Comparison of ENCODE assay signal across 1 cellular context in genomic region chr7:131480384-131481315, GRCh38.
TF ChIP-seq lines count a peak whose summit lies in the region.

No MANE protein-coding gene starts in this region.

TF ChIP-seq in GM23338, 12 proteins besides CTCF, POLR2A, EP300 and RAD21 (continued from another document):
- TF ChIP-seq ZNF462 (CRISPR knock-in tag; IDR thresholded peaks at IDR 0.05), result no peak
- no peak for TF ChIP-seq ZNF331 (CRISPR knock-in tag; IDR thresholded peaks at IDR 0.05; ENCODE audit: low read depth)
- TF ChIP-seq STAT1 (IDR thresholded peaks at IDR 0.05; ENCODE audit: unreplicated experiment), result no peak
- no peak for TF ChIP-seq ZNF114 (CRISPR knock-in tag; IDR thresholded peaks at IDR 0.05)
- no peak for TF ChIP-seq NANOG (IDR thresholded peaks at IDR 0.05; ENCODE audit: borderline replicate concordance)
- no peak for TF ChIP-seq EZH2 (IDR thresholded peaks at IDR 0.05; ENCODE audit: low read depth, unreplicated experiment)
- no peak for TF ChIP-seq ETS1 (IDR thresholded peaks at IDR 0.05)
- TF ChIP-seq POLR2AphosphoS5 (IDR thresholded peaks at IDR 0.05; ENCODE audit: low read depth), result no peak
- TF ChIP-seq EZH2phosphoT487 (IDR thresholded peaks at IDR 0.05; ENCODE audit: unreplicated experiment), result no peak
